8 cellular contexts compared by ENCODE assay signal in genomic region chr15:98904466-98905048, GRCh38.
A peak's percentile ranks its signal among the peaks of the same experiment; 100 is the strongest.
DNase-seq lines count a peak whose midpoint lies in the region; TF ChIP-seq lines count a peak whose summit lies in the region.

No MANE protein-coding gene starts in this region.

- peaks cover 12% of the 10 kb centered on the region for H3K4me1 Mint-ChIP-seq in T-helper 2 cell treated with Interferon-gamma antibody and Interleukin-4, amounts not matched to agents 5 μg/mL and 100 μg/mL, for 36 hours (ENCODE audit: low read depth)

- H3K9me3 ChIP-seq in BE2C, result no peaks in the 10 kb centered on the region

- H3K4me3 Mint-ChIP-seq in T-helper 2 cell treated with Interferon-gamma antibody and Interleukin-4, amounts not matched to agents 5 μg/mL and 100 μg/mL, for 36 hours, result no peak overlapping the region

- no peak overlapping the region for H3K27ac Mint-ChIP-seq in T-helper 2 cell treated with Interferon-gamma antibody and Interleukin-4, amounts not matched to agents 5 μg/mL and 100 μg/mL, for 36 hours

- no peaks in the 10 kb centered on the region for H3K27me3 ChIP-seq in BE2C

- peak; percentile 73 for DNase-seq in BE2C
- DNase-seq in H4 (ENCODE audit: low spot score), result peak; percentile 44
- peak; percentile 77 for DNase-seq in OCI-M1 (lab: John Stamatoyannopoulos, UW)
- DNase-seq in dedifferentiated amniotic fluid mesenchymal stem cell (ENCODE audit: extremely low spot score), result peak; percentile 54
- peak; percentile 81 for DNase-seq in medulla oblongata (ENCODE audit: extremely low spot score)
- no peak for DNase-seq in T-helper 2 cell treated with Interferon-gamma antibody and Interleukin-4, amounts not matched to agents 5 μg/mL and 100 μg/mL, for 36 hours (ENCODE audit: low spot score)
- no peak for DNase-seq in activated effector memory CD4-positive, alpha-beta T cell treated with anti-CD3 and anti-CD28 coated beads, Interleukin-2, amount 50 U/mL, for 16 hours
- DNase-seq in NCI-H2029 (lab: John Stamatoyannopoulos, UW), result no peak

- H3K36me3 ChIP-seq in BE2C, result peaks cover 52% of the 10 kb centered on the region

- H3K9me3 Mint-ChIP-seq in T-helper 2 cell treated with Interferon-gamma antibody and Interleukin-4, amounts not matched to agents 5 μg/mL and 100 μg/mL, for 36 hours, result no peaks in the 10 kb centered on the region

- H3K4me3 ChIP-seq in BE2C (ENCODE audit: low read depth, low read length), result no peak overlapping the region

- peak; percentile 93 for TF ChIP-seq CTCF in BE2C (IDR thresholded peaks at IDR 0.05; ENCODE audit: low read depth, low read length)

- no peaks in the 10 kb centered on the region for H3K27me3 Mint-ChIP-seq in T-helper 2 cell treated with Interferon-gamma antibody and Interleukin-4, amounts not matched to agents 5 μg/mL and 100 μg/mL, for 36 hours (ENCODE audit: low read depth)

- peaks cover 19% of the 10 kb centered on the region for H3K4me1 ChIP-seq in BE2C

- peaks cover 4% of the 10 kb centered on the region for H3K36me3 Mint-ChIP-seq in T-helper 2 cell treated with Interferon-gamma antibody and Interleukin-4, amounts not matched to agents 5 μg/mL and 100 μg/mL, for 36 hours (ENCODE audit: low read depth)

Comparison
In these comparisons a context has a peak if more than half of its experiments do, and no peak if none do; other contexts are left out.
1. DNase-seq: peak in BE2C (single experiment), H4 (single experiment), OCI-M1 (single experiment), dedifferentiated amniotic fluid mesenchymal stem cell (single experiment) and medulla oblongata (single experiment); none in T-helper 2 cell treated with Interferon-gamma antibody and Interleukin-4, amounts not matched to agents 5 μg/mL and 100 μg/mL, for 36 hours (single experiment), activated effector memory CD4-positive, alpha-beta T cell treated with anti-CD3 and anti-CD28 coated beads, Interleukin-2, amount 50 U/mL, for 16 hours (single experiment) and NCI-H2029 (single experiment).